Comparison of ENCODE assay signal across 1 cellular context in genomic region chr7:7117935-7118586, GRCh38.
TF ChIP-seq lines count a peak whose summit lies in the region.

No MANE protein-coding gene starts in this region.

TF ChIP-seq in GM12878, 131 proteins besides CTCF, POLR2A, EP300 and RAD21 (continued from another document):
- no peak for TF ChIP-seq RELB (IDR thresholded peaks at IDR 0.05; ENCODE audit: low read depth)
- no peak for TF ChIP-seq SPI1 (IDR thresholded peaks at IDR 0.05; ENCODE audit: borderline replicate concordance, insufficient read depth, low read depth, low read length)
- no peak for TF ChIP-seq SMARCA5 (IDR thresholded peaks at IDR 0.05)
- TF ChIP-seq NR2C1 (IDR thresholded peaks at IDR 0.05): no peak
- no peak for TF ChIP-seq NBN (IDR thresholded peaks at IDR 0.05)
- no peak for TF ChIP-seq CHD1 (IDR thresholded peaks at IDR 0.05; ENCODE audit: low read depth, low read length)
- no peak for TF ChIP-seq SMAD5 (IDR thresholded peaks at IDR 0.05; ENCODE audit: low read depth)
- no peak for TF ChIP-seq ZBTB40 (IDR thresholded peaks at IDR 0.05; ENCODE audit: borderline replicate concordance)
TF ChIP-seq in GM12878: peak in this region for 0.
